In the genomic region with DNA sequence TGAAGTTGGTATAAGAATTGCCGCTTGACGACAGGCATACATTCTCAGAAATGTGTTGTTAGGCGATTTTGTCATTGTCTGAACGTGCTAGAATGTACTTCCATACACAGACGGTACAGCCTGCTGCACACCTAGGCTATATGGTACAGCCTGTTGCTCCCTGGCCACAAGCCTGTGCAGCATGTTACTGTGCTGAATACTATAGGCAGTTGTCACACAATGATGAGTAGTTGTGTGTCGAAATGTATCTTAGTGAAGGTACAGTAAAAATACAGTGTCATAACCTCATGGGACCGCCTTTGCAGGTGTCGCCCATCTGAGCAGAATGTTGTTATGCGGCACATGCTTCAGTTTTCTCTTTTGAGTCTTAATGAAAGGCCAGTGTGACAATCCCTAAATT, we compare ENCODE assay signal across 14 cellular contexts.
DNase-seq lines count a peak whose midpoint lies in the region; ATAC-seq and TF ChIP-seq lines count a peak whose summit lies in the region.
"Had no signal": no experiment of that assay in that cellular context is flagged by ENCODE, and none has a peak within 500 bp of the region (broad histone marks: within the 10 kb centered on the region; RNA-seq: fewer than 3 reads in every experiment).

No MANE protein-coding gene starts in this region.

- H3K9ac ChIP-seq in DND-41 (ENCODE audit: low read depth, low read length) (peak overlapping the region; percentile 68), MM.1S (ENCODE audit: low read length) (peak overlapping the region; percentile 22)

- TF ChIP-seq POLR2A in esophagus muscularis mucosa (IDR thresholded peaks at IDR 0.05; ENCODE audit: low read depth), result no peak

- TF ChIP-seq CTCF in DND-41 (IDR thresholded peaks at IDR 0.05; ENCODE audit: borderline replicate concordance, extremely low read depth, low read length, poor library complexity, severe bottlenecking), result no peak
- no peak for TF ChIP-seq CTCF in MM.1S (IDR thresholded peaks at IDR 0.05; ENCODE audit: low read length)
- TF ChIP-seq CTCF in esophagus muscularis mucosa (IDR thresholded peaks at IDR 0.05), result no peak

- H3F3A ChIP-seq in MM.1S (ENCODE audit: insufficient read depth, low read length), result peaks cover 49% of the 10 kb centered on the region

- no peaks in the 10 kb centered on the region for H3K9me2 ChIP-seq in MM.1S (replicated peaks; ENCODE audit: insufficient read depth, low read length)

- H3K27me3 ChIP-seq in DND-41 (ENCODE audit: insufficient read depth, low read length, poor library complexity) (no peaks in the 10 kb centered on the region), MM.1S (replicated peaks; ENCODE audit: insufficient read depth, low read length) (no peaks in the 10 kb centered on the region), esophagus muscularis mucosa (no peaks in the 10 kb centered on the region)

- H4K20me1 ChIP-seq in DND-41 (ENCODE audit: insufficient read depth, low read length) (peaks cover 12% of the 10 kb centered on the region; the same call in 1 of the 2 replicates), MM.1S (ENCODE audit: insufficient read depth, low read length) (no peaks in the 10 kb centered on the region)

- ATAC-seq in DND-41 (ENCODE audit: insufficient read depth, low read depth) (no peak), GM19043 (IDR thresholded peaks at IDR 0.05; ENCODE audit: low read depth, unreplicated experiment) (peak; percentile 18), HG02840 (IDR thresholded peaks at IDR 0.05; ENCODE audit: low FRiP score, unreplicated experiment) (peak; percentile 30)
- ATAC-seq: left lobe of liver, natural killer cell had no signal

- H3K9me3 ChIP-seq in DND-41 (ENCODE audit: insufficient read depth, low read length, severe bottlenecking) (no peaks in the 10 kb centered on the region), MM.1S (replicated peaks; ENCODE audit: insufficient read depth, low read length) (no peaks in the 10 kb centered on the region), esophagus muscularis mucosa (no peaks in the 10 kb centered on the region)

- H3K79me2 ChIP-seq in DND-41 (ENCODE audit: insufficient read depth, low read length), result peaks cover 87% of the 10 kb centered on the region
- H3K79me2 ChIP-seq in MM.1S (ENCODE audit: low read length), result peaks cover 76% of the 10 kb centered on the region

- H3K4me1 ChIP-seq in DND-41 (ENCODE audit: insufficient read depth, low read length) (peaks cover 97% of the 10 kb centered on the region), MM.1S (ENCODE audit: low read length) (peaks cover 90% of the 10 kb centered on the region), esophagus muscularis mucosa (peaks cover 7 to 32% (median 20%) of the 10 kb centered on the region in 4 donors)

- H3K4me2 ChIP-seq in DND-41 (ENCODE audit: insufficient read depth, low read length) (peak overlapping the region; percentile 65), MM.1S (ENCODE audit: low read depth, low read length) (peak overlapping the region; percentile 44)

- intact Hi-C loops in esophagus muscularis mucosa (cut with DNase I), result no loop called here

- H3K27ac ChIP-seq in DND-41 (ENCODE audit: low read length) (peak overlapping the region; percentile 99), MM.1S (ENCODE audit: low read length) (peak overlapping the region; percentile 89), esophagus muscularis mucosa (replicated peaks in 1 of 4) (no peak overlapping the region)

- H2AFZ ChIP-seq in DND-41 (ENCODE audit: low read depth, low read length) (no peak overlapping the region), MM.1S (ENCODE audit: low read length) (no peak overlapping the region)

- H3K4me3 ChIP-seq in DND-41 (ENCODE audit: low read depth in 1 of 2, low read length in 2 of 2) (peak overlapping the region in 1 of 2 experiments; percentile 53; a peak in 2 of 4 replicates), MM.1S (ENCODE audit: low read length) (no peak overlapping the region), esophagus muscularis mucosa (no peak overlapping the region)

- TF ChIP-seq EP300 in esophagus muscularis mucosa (IDR thresholded peaks at IDR 0.05), result no peak

- no peak for DNase-seq in DND-41
- no peak for DNase-seq in MM.1S
- no peak for DNase-seq in retina
- DNase-seq in esophagus muscularis mucosa (ENCODE audit: extremely low spot score), result no peak
- no peak for DNase-seq in Ammon's horn (ENCODE audit: low spot score)
- no peak for DNase-seq in NCI-H2196 treated with DMSO at 0.1 percent for 48 hours (lab: John Stamatoyannopoulos, UW; ENCODE audit: unreplicated experiment)
- DNase-seq: DMS153; hippocampal formation; natural killer cell; Right ventricle myocardium superior; stimulated activated CD4-positive, alpha-beta T cell treated with anti-CD3 and anti-CD28 coated beads, Interleukin-2, amount 100 ng/mL, for 48 hours had no signal

- WGBS in esophagus muscularis mucosa, result 90% methylated on average over 9 of the region's 9 CpGs

- H3K36me3 ChIP-seq in DND-41 (ENCODE audit: insufficient read depth, low read length) (peaks cover 85% of the 10 kb centered on the region), MM.1S (replicated peaks; ENCODE audit: insufficient read depth, low read length) (peaks cover 21% of the 10 kb centered on the region), esophagus muscularis mucosa (peaks cover 40 to 66% (median 53%) of the 10 kb centered on the region in 4 donors)

Comparison
In these comparisons a context has a peak if more than half of its experiments do, and no peak if none do; other contexts are left out.
1. H3K27ac ChIP-seq: peak in DND-41 (single experiment) and MM.1S (single experiment); none in esophagus muscularis mucosa (0 of 4).